1 cellular context compared by ENCODE assay signal in genomic region chr17:7484964-7485377, GRCh38.
A peak's percentile ranks its signal among the peaks of the same experiment; 100 is the strongest.
TF ChIP-seq lines count a peak whose summit lies in the region.

No MANE protein-coding gene starts in this region.

TF ChIP-seq in A549, 52 proteins besides CTCF, POLR2A, EP300 and RAD21:
- TF ChIP-seq RFX5 (IDR thresholded peaks at IDR 0.05) (no peak), MYC (IDR thresholded peaks at IDR 0.05; ENCODE audit: borderline replicate concordance, low read length) (0 out of 2 replicates have a peak, but pooled peaks have one; percentile 54), ZC3H11A (IDR thresholded peaks at IDR 0.05) (no peak), HOXB5 (CRISPR knock-in tag; IDR thresholded peaks at IDR 0.05) (no peak), HOXB13 (CRISPR knock-in tag; IDR thresholded peaks at IDR 0.05; ENCODE audit: low read depth) (no peak), HES2 (IDR thresholded peaks at IDR 0.05) (no peak), RARB (CRISPR knock-in tag; IDR thresholded peaks at IDR 0.05) (no peak), MAFK (IDR thresholded peaks at IDR 0.05; ENCODE audit: partially characterized antibody) (no peak), ZFP36 (IDR thresholded peaks at IDR 0.05; ENCODE audit: borderline replicate concordance, partially characterized antibody) (no peak), POLR2AphosphoS2 (conservative IDR thresholded peaks at IDR 0.05; ENCODE audit: low read length) (0 out of 2 replicates have a peak, but pooled peaks have one; percentile 16), BHLHE40 (IDR thresholded peaks at IDR 0.05; ENCODE audit: low read depth, low read length) (no peak), CEBPB (IDR thresholded peaks at IDR 0.05) (no peak)
TF ChIP-seq in A549: peak in this region for 2.
